Comparison of ENCODE assay signal across 29 cellular contexts in genomic region chr4:78145005-78145404, GRCh38.
"Had no signal": no experiment of that assay in that cellular context is flagged by ENCODE, and none has a peak within 500 bp of the region (broad histone marks: within the 10 kb centered on the region; RNA-seq: fewer than 3 reads in every experiment).

No MANE protein-coding gene starts in this region.

- H3K4me1 Mint-ChIP-seq: activated CD4-positive, alpha-beta memory T cell treated with anti-CD3 and anti-CD28 coated beads, Interleukin-2, amount 10 ng/mL, durations not matched to agents 7 days and 5 days; activated CD4-positive, alpha-beta T cell treated with anti-CD3 and anti-CD28 coated beads, Interleukin-2, amount 10 ng/mL, durations not matched to agents 7 days and 5 days; activated T-helper 17 cell treated with anti-CD3 and anti-CD28 coated beads, Interleukin-2, amount 50 U/mL, for 72 hours; central memory CD8-positive, alpha-beta T cell had no signal

- H3K27ac ChIP-seq: brain microvascular endothelial cell, coronary artery, dorsolateral prefrontal cortex had no signal

- H3K27me3 Mint-ChIP-seq: dendritic cell treated with granulocyte-macrophage colony-stimulating factor and Interleukin-4, amounts not matched to agents 40 ng/mL and 50 ng/mL, for 4 days had no signal

- FAIRE-seq: astrocyte, bronchial epithelial cell, frontal cortex had no signal

- H3K9me3 Mint-ChIP-seq: activated CD4-positive, alpha-beta T cell treated with anti-CD3 and anti-CD28 coated beads, Interleukin-2, amount 10 ng/mL, durations not matched to agents 7 days and 5 days; central memory CD8-positive, alpha-beta T cell had no signal

- ATAC-seq: activated T-cell treated with anti-CD3 and anti-CD28 coated beads, Interleukin-2, amount 50 U/mL, for 4 hours; activated T-helper 17 cell treated with anti-CD3 and anti-CD28 coated beads, Interleukin-2, amount 50 U/mL, for 72 hours; esophagus mucosa had no signal

- H3K36me3 ChIP-seq: brain microvascular endothelial cell had no signal

- H3K27me3 ChIP-seq: brain microvascular endothelial cell, dorsolateral prefrontal cortex had no signal

- H3K36me3 Mint-ChIP-seq: activated naive CD8-positive, alpha-beta T cell had no signal

- H3K4me3 ChIP-seq: coronary artery, dorsolateral prefrontal cortex had no signal

- H3K4me3 Mint-ChIP-seq: activated CD4-positive, alpha-beta memory T cell treated with anti-CD3 and anti-CD28 coated beads, Interleukin-2, amount 10 ng/mL, durations not matched to agents 7 days and 5 days; activated CD4-positive, alpha-beta T cell treated with anti-CD3 and anti-CD28 coated beads, Interleukin-2, amount 10 ng/mL, durations not matched to agents 7 days and 5 days; activated naive CD8-positive, alpha-beta T cell; activated T-cell treated with anti-CD3 and anti-CD28 coated beads, Interleukin-2, amount 50 U/mL, for 4 hours; activated T-helper 17 cell treated with anti-CD3 and anti-CD28 coated beads, Interleukin-2, amount 50 U/mL, for 72 hours; central memory CD8-positive, alpha-beta T cell; dendritic cell treated with granulocyte-macrophage colony-stimulating factor and Interleukin-4, amounts not matched to agents 40 ng/mL and 50 ng/mL, for 4 days; endodermal cell had no signal

- H3K27ac Mint-ChIP-seq: activated CD4-positive, alpha-beta memory T cell treated with anti-CD3 and anti-CD28 coated beads, Interleukin-2, amount 10 ng/mL, durations not matched to agents 7 days and 5 days; activated CD4-positive, alpha-beta T cell treated with anti-CD3 and anti-CD28 coated beads, Interleukin-2, amount 10 ng/mL, durations not matched to agents 7 days and 5 days; activated naive CD8-positive, alpha-beta T cell; activated T-helper 17 cell treated with anti-CD3 and anti-CD28 coated beads, Interleukin-2, amount 50 U/mL, for 72 hours; dendritic cell treated with granulocyte-macrophage colony-stimulating factor and Interleukin-4, amounts not matched to agents 40 ng/mL and 50 ng/mL, for 4 days had no signal

- DNase-seq: activated CD4-positive, alpha-beta memory T cell treated with anti-CD3 and anti-CD28 coated beads, Interleukin-2, amount 10 ng/mL, durations not matched to agents 7 days and 5 days; activated CD4-positive, alpha-beta T cell treated with anti-CD3 and anti-CD28 coated beads for 1 hour; activated CD4-positive, alpha-beta T cell treated with anti-CD3 and anti-CD28 coated beads for 4 hours; activated CD4-positive, alpha-beta T cell treated with anti-CD3 and anti-CD28 coated beads, Interleukin-2, amount 10 ng/mL, durations not matched to agents 7 days and 5 days; activated CD4-positive, alpha-beta T cell treated with anti-CD3 and anti-CD28 coated beads, Interleukin-2, amount 50 U/mL, for 4 hours; activated CD8-positive, alpha-beta memory T cell treated with anti-CD3 and anti-CD28 coated beads for 24 hours; activated effector memory CD4-positive, alpha-beta T cell treated with Interleukin-2 at 50 U/mL for 16 hours; activated gamma-delta T cell treated with Interleukin-2 at 50 U/mL for 16 hours; activated naive CD4-positive, alpha-beta T cell treated with anti-CD3 and anti-CD28 coated beads, Interleukin-2, amount 50 U/mL, for 16 hours; activated naive CD4-positive, alpha-beta T cell treated with Interleukin-2 at 50 U/mL for 16 hours; activated T-cell treated with anti-CD3 and anti-CD28 coated beads, Interleukin-2, amount 50 U/mL, for 4 hours; amniotic stem cell; anterior cingulate cortex; dorsolateral prefrontal cortex; effector memory CD4-positive, alpha-beta T cell; foreskin fibroblast; head of caudate nucleus; T-helper 2 cell had no signal
